11 cellular contexts compared by ENCODE assay signal in genomic region chr3:187062526-187063177, GRCh38.
DNase-seq lines count a peak whose midpoint lies in the region; ATAC-seq, FAIRE-seq and TF ChIP-seq lines count a peak whose summit lies in the region.
"Had no signal": no experiment of that assay in that cellular context is flagged by ENCODE, and none has a peak within 500 bp of the region (broad histone marks: within the 10 kb centered on the region; RNA-seq: fewer than 3 reads in every experiment).

No MANE protein-coding gene starts in this region.

- no peak overlapping the region for H3K9ac ChIP-seq in H9 (ENCODE audit: extremely low read depth, insufficient read length, low read length)

- peak overlapping the region; percentile 45 for H3K4me2 ChIP-seq in A549
- H3K4me2 ChIP-seq in H9 (ENCODE audit: insufficient read depth, insufficient read length, low read length): no peak overlapping the region

- no peaks in the 10 kb centered on the region for H3K79me1 ChIP-seq in H9 (ENCODE audit: insufficient read depth, low read depth, low read length, poor library complexity, severe bottlenecking)

- H2BK20ac ChIP-seq in H9 (ENCODE audit: low read depth, low read length, poor library complexity, severe bottlenecking): no peak overlapping the region

- TF ChIP-seq POLR2A in A549 (IDR thresholded peaks at IDR 0.05; ENCODE audit: low read length): no peak

- H4K8ac ChIP-seq in H9 (replicated peaks; ENCODE audit: insufficient read length, low read depth, low read length): no peak overlapping the region

- H2BK15ac ChIP-seq in H9 (ENCODE audit: low read depth, low read length): no peak overlapping the region

- no peak overlapping the region for H3K4ac ChIP-seq in H9 (ENCODE audit: low read depth, low read length)

- H3K18ac ChIP-seq in H9 (ENCODE audit: insufficient read length, low read depth, low read length): no peak overlapping the region

- H3K27ac ChIP-seq in A549 (peak overlapping the region; percentile 73 to 87), H9 (ENCODE audit: insufficient read length, low read depth, low read length) (no peak overlapping the region)

- no peak for TF ChIP-seq RAD21 in A549 (conservative IDR thresholded peaks at IDR 0.05 in 1 of 2, IDR thresholded peaks at IDR 0.05 in 1 of 2)

- peak in 1 of 2 experiments; percentile 72 for DNase-seq in A549 (ENCODE audit: low read depth in 1 of 2, low spot score in 1 of 2)
- DNase-seq in H9: no peak
- DNase-seq in activated CD8-positive, alpha-beta T cell treated with anti-CD3 and anti-CD28 coated beads, Interleukin-2, amount 10 ng/mL, durations not matched to agents 7 days and 5 days: no peak
- DNase-seq in immature natural killer cell: no peak
- DNase-seq in NCI-H187 (lab: John Stamatoyannopoulos, UW): no peak
- DNase-seq in germinal center (ENCODE audit: low spot score): no peak
- DNase-seq: effector CD4-positive, alpha-beta T cell had no signal

- H2AFZ ChIP-seq in H9 (ENCODE audit: low read length): no peak overlapping the region

- H4K20me1 ChIP-seq in H9 (ENCODE audit: control insufficient read depth, insufficient read depth, insufficient read length): no peaks in the 10 kb centered on the region

- no peak overlapping the region for H4K91ac ChIP-seq in H9 (ENCODE audit: insufficient read length, low read depth, low read length)

- no peak overlapping the region; a peak in 1 of 5 replicates for H3K4me3 Mint-ChIP-seq in H9
- no peak overlapping the region for H3K4me3 Mint-ChIP-seq in activated CD8-positive, alpha-beta T cell treated with anti-CD3 and anti-CD28 coated beads, Interleukin-2, amount 10 ng/mL, durations not matched to agents 7 days and 5 days
- peak overlapping the region in 1 of 5 donors; percentile 24 for H3K4me3 Mint-ChIP-seq in immature natural killer cell
- H3K4me3 Mint-ChIP-seq: neural crest cell had no signal

- H4K5ac ChIP-seq in H9 (ENCODE audit: insufficient read length, low read depth, low read length): no peak overlapping the region

- no peaks in the 10 kb centered on the region for H3K23me2 ChIP-seq in H9 (ENCODE audit: insufficient read length, low read depth, low read length, poor library complexity, severe bottlenecking)

- no peaks in the 10 kb centered on the region for H3K27me3 ChIP-seq in H9 (ENCODE audit: insufficient read depth, low read length)

- H2AK5ac ChIP-seq in H9 (ENCODE audit: insufficient read length, low read length): no peak overlapping the region

- H3K4me1 ChIP-seq in A549 (peaks cover 36% of the 10 kb centered on the region), H9 (ENCODE audit: insufficient read depth, low read length) (peaks cover 14% of the 10 kb centered on the region; the same call in 1 of the 2 replicates)

- no peaks in the 10 kb centered on the region for H3K9me3 ChIP-seq in A549
- H3K9me3 ChIP-seq in H9 (ENCODE audit: control insufficient read depth, low read depth, low read length): peaks cover 7% of the 10 kb centered on the region

- peaks cover 8 to 13% of the 10 kb centered on the region in 2 experiments for H3K9me3 Mint-ChIP-seq in H9
- H3K9me3 Mint-ChIP-seq in activated CD8-positive, alpha-beta T cell treated with anti-CD3 and anti-CD28 coated beads, Interleukin-2, amount 10 ng/mL, durations not matched to agents 7 days and 5 days (ENCODE audit: insufficient read depth): no peaks in the 10 kb centered on the region
- H3K9me3 Mint-ChIP-seq in immature natural killer cell: peaks cover 0 to 6% (median 0%) of the 10 kb centered on the region in 6 donors
- H3K9me3 Mint-ChIP-seq: neural crest cell had no signal

- H3K27me3 Mint-ChIP-seq in H9 (ENCODE audit: low read depth): no peaks in the 10 kb centered on the region; the same call in 1 of the 2 replicates
- no peaks in the 10 kb centered on the region for H3K27me3 Mint-ChIP-seq in activated CD8-positive, alpha-beta T cell treated with anti-CD3 and anti-CD28 coated beads, Interleukin-2, amount 10 ng/mL, durations not matched to agents 7 days and 5 days (ENCODE audit: low read depth)
- H3K27me3 Mint-ChIP-seq in immature natural killer cell (ENCODE audit: low read depth in 3 of 3): peaks cover 2 to 12% (median 12%) of the 10 kb centered on the region in 3 donors

- TF ChIP-seq CTCF in A549 (IDR thresholded peaks at IDR 0.05) (no peak), H9 (conservative IDR thresholded peaks at IDR 0.05) (no peak)

- POLR2A ChIA-PET in A549 (lab: Yijun Ruan, JAX): no interaction called here
- POLR2A ChIA-PET in activated CD8-positive, alpha-beta T cell treated with anti-CD3 and anti-CD28 coated beads, Interleukin-2, amount 10 ng/mL, durations not matched to agents 7 days and 5 days (lab: Charles Lee): no interaction called here

- TF ChIP-seq EP300 in A549 (IDR thresholded peaks at IDR 0.05): no peak

- no peak overlapping the region for H3K4me3 ChIP-seq in A549

- CTCF ChIA-PET in A549 (lab: Yijun Ruan, JAX): interaction anchor here (0.6 kb wide), 1 partner anchor 159 kb away, joined by 3 read pairs; no protein-coding TSS in a partner anchor
- CTCF ChIA-PET in activated CD8-positive, alpha-beta T cell treated with anti-CD3 and anti-CD28 coated beads, Interleukin-2, amount 10 ng/mL, durations not matched to agents 7 days and 5 days (lab: Charles Lee): interaction anchor here (1.1 kb wide), 1 partner anchor 131 kb away, joined by 3 read pairs; no protein-coding TSS in a partner anchor

- no peak overlapping the region for H3K14ac ChIP-seq in H9 (ENCODE audit: insufficient read depth, low read length)

- H3K4me1 Mint-ChIP-seq in H9: peaks cover 38 to 39% of the 10 kb centered on the region in 2 experiments
- H3K4me1 Mint-ChIP-seq in activated CD8-positive, alpha-beta T cell treated with anti-CD3 and anti-CD28 coated beads, Interleukin-2, amount 10 ng/mL, durations not matched to agents 7 days and 5 days (ENCODE audit: low read depth): peaks cover 53% of the 10 kb centered on the region
- H3K4me1 Mint-ChIP-seq in immature natural killer cell: peaks cover 45 to 72% of the 10 kb centered on the region in 2 donors

- H3K36me3 Mint-ChIP-seq in H9 (ENCODE audit: insufficient read depth in 1 of 3, low read depth in 3 of 3) (peaks cover 41 to 73% (median 57%) of the 10 kb centered on the region in 3 experiments), immature natural killer cell (peaks cover 33 to 57% (median 34%) of the 10 kb centered on the region in 3 donors)
- H3K36me3 Mint-ChIP-seq in activated CD8-positive, alpha-beta T cell treated with anti-CD3 and anti-CD28 coated beads, Interleukin-2, amount 10 ng/mL, durations not matched to agents 7 days and 5 days (ENCODE audit: low read depth): peaks cover 82% of the 10 kb centered on the region

- peak overlapping the region; percentile 10 to 95 (median 82); a peak in 3 of 7 replicates for H3K27ac Mint-ChIP-seq in H9
- H3K27ac Mint-ChIP-seq in activated CD8-positive, alpha-beta T cell treated with anti-CD3 and anti-CD28 coated beads, Interleukin-2, amount 10 ng/mL, durations not matched to agents 7 days and 5 days: peak overlapping the region; percentile 39
- peak overlapping the region in 5 of 6 donors; percentile 47 to 82 (median 69) for H3K27ac Mint-ChIP-seq in immature natural killer cell

- no peaks in the 10 kb centered on the region for H3K79me2 ChIP-seq in H9 (ENCODE audit: insufficient read depth, low read length)

- H2BK120ac ChIP-seq in H9 (ENCODE audit: low read depth, low read length, poor library complexity, severe bottlenecking): no peak overlapping the region

- ATAC-seq in A549 (peak; percentile 40 to 61; a peak in 4 of 6 replicates), GM21723 (IDR thresholded peaks at IDR 0.05; ENCODE audit: unreplicated experiment) (no peak), HG02588 (IDR thresholded peaks at IDR 0.05; ENCODE audit: unreplicated experiment) (no peak)
- ATAC-seq in activated CD8-positive, alpha-beta T cell treated with anti-CD3 and anti-CD28 coated beads, Interleukin-2, amount 10 ng/mL, durations not matched to agents 7 days and 5 days: no peak

- peak overlapping the region; percentile 55 for H3K56ac ChIP-seq in H9 (ENCODE audit: insufficient read length, low read depth, low read length)

- no peak overlapping the region for H2BK12ac ChIP-seq in H9 (ENCODE audit: insufficient read length, low read depth, low read length)

- FAIRE-seq in A549 (lab: Jason Lieb, UNC): no peak
- FAIRE-seq: TTC549 had no signal

- H3K23ac ChIP-seq in H9 (ENCODE audit: insufficient read length, low read depth, low read length): no peak overlapping the region

- H2BK5ac ChIP-seq in H9 (ENCODE audit: insufficient read length, low read length): no peak overlapping the region

- H3T11ph ChIP-seq in H9 (ENCODE audit: low read length): no peak overlapping the region

TF ChIP-seq in A549, 52 proteins besides CTCF, POLR2A, EP300 and RAD21 (continues in another document):
- TF ChIP-seq CHD2 (IDR thresholded peaks at IDR 0.05; ENCODE audit: low read length, partially characterized antibody) (no peak), MAFK (IDR thresholded peaks at IDR 0.05; ENCODE audit: partially characterized antibody) (no peak), FOSL2 (IDR thresholded peaks at IDR 0.05) (no peak), FOSL2 (CRISPR knock-in tag; IDR thresholded peaks at IDR 0.05) (peak; percentile 27; the same call in 1 of the 2 replicates), HES2 (IDR thresholded peaks at IDR 0.05) (no peak), BCL3 (IDR thresholded peaks at IDR 0.05) (no peak), GATA3 (IDR thresholded peaks at IDR 0.05; ENCODE audit: borderline replicate concordance) (peak; percentile 30; the same call in 1 of the 2 replicates), POLR2AphosphoS2 (conservative IDR thresholded peaks at IDR 0.05; ENCODE audit: low read length) (no peak), CEBPB (IDR thresholded peaks at IDR 0.05) (peak; percentile 53 to 78; a peak in 3 of 4 replicates)

Comparison
In these comparisons a context has a peak if more than half of its experiments do, and no peak if none do; other contexts are left out.
1. ATAC-seq: peak in A549 (2 of 2); none in activated CD8-positive, alpha-beta T cell treated with anti-CD3 and anti-CD28 coated beads, Interleukin-2, amount 10 ng/mL, durations not matched to agents 7 days and 5 days (single experiment), GM21723 (single experiment) and HG02588 (single experiment).
2. Peak in every context shown above with its lines, with median percentiles within 50 percentile points of each other: H3K27ac Mint-ChIP-seq.